ENCODE assay signal across 1 cellular context in the genomic region with DNA sequence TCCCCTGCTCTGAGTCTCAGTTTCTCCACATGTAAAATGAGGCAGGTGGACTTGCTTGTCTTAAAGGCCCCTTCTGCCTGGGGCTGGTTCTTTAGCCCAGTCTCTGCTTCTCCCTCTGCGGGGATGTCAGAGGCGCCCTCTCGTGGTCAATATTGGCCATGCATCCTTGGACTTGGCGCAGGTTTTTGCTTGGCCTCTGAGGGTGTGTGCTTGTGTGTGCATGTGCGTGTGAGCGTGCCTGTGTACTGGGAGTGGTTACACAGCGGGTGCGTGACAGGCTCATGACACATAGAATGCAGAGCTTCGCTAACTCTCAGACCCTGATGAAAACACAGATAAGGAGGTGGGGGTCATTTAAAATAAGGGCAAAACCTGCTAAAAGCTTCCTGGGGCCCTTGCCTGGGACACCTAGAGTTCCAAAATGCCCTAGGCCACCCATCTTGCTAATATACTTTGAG.
TF ChIP-seq lines count a peak whose summit lies in the region.

No MANE protein-coding gene starts in this region.

TF ChIP-seq in GM23338, 12 proteins besides CTCF, POLR2A, EP300 and RAD21:
- TF ChIP-seq, protein P1, sequence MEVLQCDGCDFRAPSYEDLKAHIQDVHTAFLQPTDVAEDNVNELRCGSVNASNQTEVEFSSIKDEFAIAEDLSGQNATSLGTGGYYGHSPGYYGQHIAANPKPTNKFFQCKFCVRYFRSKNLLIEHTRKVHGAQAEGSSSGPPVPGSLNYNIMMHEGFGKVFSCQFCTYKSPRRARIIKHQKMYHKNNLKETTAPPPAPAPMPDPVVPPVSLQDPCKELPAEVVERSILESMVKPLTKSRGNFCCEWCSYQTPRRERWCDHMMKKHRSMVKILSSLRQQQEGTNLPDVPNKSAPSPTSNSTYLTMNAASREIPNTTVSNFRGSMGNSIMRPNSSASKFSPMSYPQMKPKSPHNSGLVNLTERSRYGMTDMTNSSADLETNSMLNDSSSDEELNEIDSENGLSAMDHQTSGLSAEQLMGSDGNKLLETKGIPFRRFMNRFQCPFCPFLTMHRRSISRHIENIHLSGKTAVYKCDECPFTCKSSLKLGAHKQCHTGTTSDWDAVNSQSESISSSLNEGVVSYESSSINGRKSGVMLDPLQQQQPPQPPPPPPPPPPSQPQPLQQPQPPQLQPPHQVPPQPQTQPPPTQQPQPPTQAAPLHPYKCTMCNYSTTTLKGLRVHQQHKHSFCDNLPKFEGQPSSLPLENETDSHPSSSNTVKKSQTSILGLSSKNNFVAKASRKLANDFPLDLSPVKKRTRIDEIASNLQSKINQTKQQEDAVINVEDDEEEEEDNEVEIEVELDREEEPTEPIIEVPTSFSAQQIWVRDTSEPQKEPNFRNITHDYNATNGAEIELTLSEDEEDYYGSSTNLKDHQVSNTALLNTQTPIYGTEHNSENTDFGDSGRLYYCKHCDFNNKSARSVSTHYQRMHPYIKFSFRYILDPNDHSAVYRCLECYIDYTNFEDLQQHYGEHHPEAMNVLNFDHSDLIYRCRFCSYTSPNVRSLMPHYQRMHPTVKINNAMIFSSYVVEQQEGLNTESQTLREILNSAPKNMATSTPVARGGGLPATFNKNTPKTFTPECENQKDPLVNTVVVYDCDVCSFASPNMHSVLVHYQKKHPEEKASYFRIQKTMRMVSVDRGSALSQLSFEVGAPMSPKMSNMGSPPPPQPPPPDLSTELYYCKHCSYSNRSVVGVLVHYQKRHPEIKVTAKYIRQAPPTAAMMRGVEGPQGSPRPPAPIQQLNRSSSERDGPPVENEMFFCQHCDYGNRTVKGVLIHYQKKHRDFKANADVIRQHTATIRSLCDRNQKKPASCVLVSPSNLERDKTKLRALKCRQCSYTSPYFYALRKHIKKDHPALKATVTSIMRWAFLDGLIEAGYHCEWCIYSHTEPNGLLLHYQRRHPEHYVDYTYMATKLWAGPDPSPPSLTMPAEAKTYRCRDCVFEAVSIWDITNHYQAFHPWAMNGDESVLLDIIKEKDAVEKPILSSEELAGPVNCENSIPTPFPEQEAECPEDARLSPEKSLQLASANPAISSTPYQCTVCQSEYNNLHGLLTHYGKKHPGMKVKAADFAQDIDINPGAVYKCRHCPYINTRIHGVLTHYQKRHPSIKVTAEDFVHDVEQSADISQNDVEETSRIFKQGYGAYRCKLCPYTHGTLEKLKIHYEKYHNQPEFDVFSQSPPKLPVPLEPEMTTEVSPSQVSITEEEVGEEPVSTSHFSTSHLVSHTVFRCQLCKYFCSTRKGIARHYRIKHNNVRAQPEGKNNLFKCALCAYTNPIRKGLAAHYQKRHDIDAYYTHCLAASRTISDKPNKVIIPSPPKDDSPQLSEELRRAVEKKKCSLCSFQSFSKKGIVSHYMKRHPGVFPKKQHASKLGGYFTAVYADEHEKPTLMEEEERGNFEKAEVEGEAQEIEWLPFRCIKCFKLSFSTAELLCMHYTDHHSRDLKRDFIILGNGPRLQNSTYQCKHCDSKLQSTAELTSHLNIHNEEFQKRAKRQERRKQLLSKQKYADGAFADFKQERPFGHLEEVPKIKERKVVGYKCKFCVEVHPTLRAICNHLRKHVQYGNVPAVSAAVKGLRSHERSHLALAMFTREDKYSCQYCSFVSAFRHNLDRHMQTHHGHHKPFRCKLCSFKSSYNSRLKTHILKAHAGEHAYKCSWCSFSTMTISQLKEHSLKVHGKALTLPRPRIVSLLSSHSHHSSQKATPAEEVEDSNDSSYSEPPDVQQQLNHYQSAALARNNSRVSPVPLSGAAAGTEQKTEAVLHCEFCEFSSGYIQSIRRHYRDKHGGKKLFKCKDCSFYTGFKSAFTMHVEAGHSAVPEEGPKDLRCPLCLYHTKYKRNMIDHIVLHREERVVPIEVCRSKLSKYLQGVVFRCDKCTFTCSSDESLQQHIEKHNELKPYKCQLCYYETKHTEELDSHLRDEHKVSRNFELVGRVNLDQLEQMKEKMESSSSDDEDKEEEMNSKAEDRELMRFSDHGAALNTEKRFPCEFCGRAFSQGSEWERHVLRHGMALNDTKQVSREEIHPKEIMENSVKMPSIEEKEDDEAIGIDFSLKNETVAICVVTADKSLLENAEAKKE (CRISPR knock-in tag; IDR thresholded peaks at IDR 0.05) = no peak
- no peak for TF ChIP-seq JUNB (IDR thresholded peaks at IDR 0.05; ENCODE audit: unreplicated experiment)
- TF ChIP-seq STAT1 (IDR thresholded peaks at IDR 0.05; ENCODE audit: unreplicated experiment) = no peak
- no peak for TF ChIP-seq CREB1 (CRISPR knock-in tag; IDR thresholded peaks at IDR 0.05; ENCODE audit: low read depth)
- TF ChIP-seq, protein P2, sequence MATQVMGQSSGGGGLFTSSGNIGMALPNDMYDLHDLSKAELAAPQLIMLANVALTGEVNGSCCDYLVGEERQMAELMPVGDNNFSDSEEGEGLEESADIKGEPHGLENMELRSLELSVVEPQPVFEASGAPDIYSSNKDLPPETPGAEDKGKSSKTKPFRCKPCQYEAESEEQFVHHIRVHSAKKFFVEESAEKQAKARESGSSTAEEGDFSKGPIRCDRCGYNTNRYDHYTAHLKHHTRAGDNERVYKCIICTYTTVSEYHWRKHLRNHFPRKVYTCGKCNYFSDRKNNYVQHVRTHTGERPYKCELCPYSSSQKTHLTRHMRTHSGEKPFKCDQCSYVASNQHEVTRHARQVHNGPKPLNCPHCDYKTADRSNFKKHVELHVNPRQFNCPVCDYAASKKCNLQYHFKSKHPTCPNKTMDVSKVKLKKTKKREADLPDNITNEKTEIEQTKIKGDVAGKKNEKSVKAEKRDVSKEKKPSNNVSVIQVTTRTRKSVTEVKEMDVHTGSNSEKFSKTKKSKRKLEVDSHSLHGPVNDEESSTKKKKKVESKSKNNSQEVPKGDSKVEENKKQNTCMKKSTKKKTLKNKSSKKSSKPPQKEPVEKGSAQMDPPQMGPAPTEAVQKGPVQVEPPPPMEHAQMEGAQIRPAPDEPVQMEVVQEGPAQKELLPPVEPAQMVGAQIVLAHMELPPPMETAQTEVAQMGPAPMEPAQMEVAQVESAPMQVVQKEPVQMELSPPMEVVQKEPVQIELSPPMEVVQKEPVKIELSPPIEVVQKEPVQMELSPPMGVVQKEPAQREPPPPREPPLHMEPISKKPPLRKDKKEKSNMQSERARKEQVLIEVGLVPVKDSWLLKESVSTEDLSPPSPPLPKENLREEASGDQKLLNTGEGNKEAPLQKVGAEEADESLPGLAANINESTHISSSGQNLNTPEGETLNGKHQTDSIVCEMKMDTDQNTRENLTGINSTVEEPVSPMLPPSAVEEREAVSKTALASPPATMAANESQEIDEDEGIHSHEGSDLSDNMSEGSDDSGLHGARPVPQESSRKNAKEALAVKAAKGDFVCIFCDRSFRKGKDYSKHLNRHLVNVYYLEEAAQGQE (IDR thresholded peaks at IDR 0.05; ENCODE audit: unreplicated experiment) = no peak
- TF ChIP-seq EZH2 (IDR thresholded peaks at IDR 0.05; ENCODE audit: low read depth, unreplicated experiment) = no peak
- no peak for TF ChIP-seq EZH2phosphoT487 (IDR thresholded peaks at IDR 0.05; ENCODE audit: unreplicated experiment)
- TF ChIP-seq ZNF331 (CRISPR knock-in tag; IDR thresholded peaks at IDR 0.05; ENCODE audit: low read depth) = no peak
- no peak for TF ChIP-seq NANOG (IDR thresholded peaks at IDR 0.05; ENCODE audit: borderline replicate concordance)
- TF ChIP-seq, protein P3, sequence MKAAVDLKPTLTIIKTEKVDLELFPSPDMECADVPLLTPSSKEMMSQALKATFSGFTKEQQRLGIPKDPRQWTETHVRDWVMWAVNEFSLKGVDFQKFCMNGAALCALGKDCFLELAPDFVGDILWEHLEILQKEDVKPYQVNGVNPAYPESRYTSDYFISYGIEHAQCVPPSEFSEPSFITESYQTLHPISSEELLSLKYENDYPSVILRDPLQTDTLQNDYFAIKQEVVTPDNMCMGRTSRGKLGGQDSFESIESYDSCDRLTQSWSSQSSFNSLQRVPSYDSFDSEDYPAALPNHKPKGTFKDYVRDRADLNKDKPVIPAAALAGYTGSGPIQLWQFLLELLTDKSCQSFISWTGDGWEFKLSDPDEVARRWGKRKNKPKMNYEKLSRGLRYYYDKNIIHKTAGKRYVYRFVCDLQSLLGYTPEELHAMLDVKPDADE (IDR thresholded peaks at IDR 0.05) = no peak
- no peak for TF ChIP-seq POLR2AphosphoS5 (IDR thresholded peaks at IDR 0.05; ENCODE audit: low read depth)
- no peak for TF ChIP-seq ZNF114 (CRISPR knock-in tag; IDR thresholded peaks at IDR 0.05)
